In the genomic region with DNA sequence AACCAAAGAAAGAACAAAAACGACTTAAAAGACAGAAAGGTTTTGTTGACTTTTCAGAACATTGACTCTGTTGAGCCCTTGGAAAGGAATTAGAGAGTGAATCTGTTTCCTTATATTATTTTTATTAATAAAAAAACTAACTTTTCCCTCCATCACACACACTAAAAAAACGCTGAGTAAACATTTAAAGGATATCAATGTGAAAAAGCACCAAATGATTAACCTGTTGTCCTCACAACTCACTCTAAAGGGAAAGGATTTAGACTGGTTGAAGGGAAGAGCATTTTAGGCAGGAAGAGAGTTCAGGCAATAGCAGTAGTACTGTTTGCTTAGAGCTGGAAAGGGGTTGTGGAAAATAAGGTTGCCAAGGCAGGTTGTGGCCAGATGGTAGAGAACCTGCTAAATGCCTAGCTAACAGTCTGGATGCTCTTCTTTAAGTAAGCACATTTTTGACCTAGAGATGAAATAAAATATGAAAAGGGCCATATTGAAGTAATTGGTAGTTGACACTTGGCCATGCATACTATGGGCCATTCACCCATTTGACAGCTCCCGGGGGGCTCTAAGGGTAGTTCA, we compare ENCODE assay signal across 17 cellular contexts.
"Had no signal": no experiment of that assay in that cellular context is flagged by ENCODE, and none has a peak within 500 bp of the region (broad histone marks: within the 10 kb centered on the region; RNA-seq: fewer than 3 reads in every experiment).

No MANE protein-coding gene starts in this region.

- H3K27me3 Mint-ChIP-seq: activated CD4-positive, alpha-beta T cell treated with anti-CD3 and anti-CD28 coated beads, Interleukin-2, amount 10 ng/mL, durations not matched to agents 7 days and 5 days; activated naive CD8-positive, alpha-beta T cell had no signal

- H3K27ac ChIP-seq: brain microvascular endothelial cell, dorsolateral prefrontal cortex, left ventricle myocardium inferior, transverse colon had no signal

- DNase-seq: activated CD4-positive, alpha-beta T cell treated with anti-CD3 and anti-CD28 coated beads, Interleukin-2, amount 10 ng/mL, durations not matched to agents 7 days and 5 days; activated CD4-positive, CD25-positive, alpha-beta regulatory T cell; activated gamma-delta T cell treated with Interleukin-2 at 50 U/mL for 16 hours; amygdala; brain microvascular endothelial cell; endodermal cell; erythroblast; left ventricle myocardium inferior; mucosa of descending colon; naive thymus-derived CD4-positive, alpha-beta T cell; stimulated activated CD4-positive, alpha-beta T cell treated with anti-CD3 and anti-CD28 coated beads, Interleukin-15, amount 100 ng/mL, for 24 hours; stimulated activated CD4-positive, alpha-beta T cell treated with anti-CD3 and anti-CD28 coated beads, Interleukin-4, amount 100 ng/mL, for 1 hour; stimulated activated naive CD4-positive, alpha-beta T cell; transverse colon had no signal

- H3K36me3 Mint-ChIP-seq: activated naive CD8-positive, alpha-beta T cell; naive thymus-derived CD4-positive, alpha-beta T cell had no signal

- ATAC-seq: mucosa of descending colon; naive thymus-derived CD4-positive, alpha-beta T cell had no signal

- H3K4me1 Mint-ChIP-seq: activated CD4-positive, alpha-beta T cell treated with anti-CD3 and anti-CD28 coated beads, Interleukin-2, amount 10 ng/mL, durations not matched to agents 7 days and 5 days had no signal

- H3K27ac Mint-ChIP-seq: activated CD4-positive, alpha-beta T cell treated with anti-CD3 and anti-CD28 coated beads, Interleukin-2, amount 10 ng/mL, durations not matched to agents 7 days and 5 days; activated naive CD8-positive, alpha-beta T cell; endodermal cell; naive thymus-derived CD4-positive, alpha-beta T cell; T-helper 2 cell treated with Interferon-gamma antibody and Interleukin-4, amounts not matched to agents 5 μg/mL and 100 μg/mL, for 36 hours had no signal

- H3K9me3 ChIP-seq: left ventricle myocardium inferior, mucosa of descending colon, transverse colon had no signal

- H3K4me3 Mint-ChIP-seq: activated CD4-positive, alpha-beta T cell treated with anti-CD3 and anti-CD28 coated beads, Interleukin-2, amount 10 ng/mL, durations not matched to agents 7 days and 5 days; activated naive CD8-positive, alpha-beta T cell; endodermal cell; naive thymus-derived CD4-positive, alpha-beta T cell; T-helper 2 cell treated with Interferon-gamma antibody and Interleukin-4, amounts not matched to agents 5 μg/mL and 100 μg/mL, for 36 hours had no signal

- H3K4me1 ChIP-seq: left ventricle myocardium inferior, transverse colon had no signal

- H3K4me3 ChIP-seq: dorsolateral prefrontal cortex, left ventricle myocardium inferior, mucosa of descending colon, transverse colon had no signal

- H3K9me3 Mint-ChIP-seq: T-helper 2 cell treated with Interferon-gamma antibody and Interleukin-4, amounts not matched to agents 5 μg/mL and 100 μg/mL, for 36 hours had no signal

- H3K36me3 ChIP-seq: brain microvascular endothelial cell, left ventricle myocardium inferior, transverse colon had no signal

- H3K27me3 ChIP-seq: brain microvascular endothelial cell, transverse colon had no signal
